ENCODE assay signal across 8 cellular contexts in genomic region chr15:40506964-40507571, GRCh38. TPM values are rescaled to one million over a fixed set of nuclear protein-coding genes. Genes with fewer than 3 reads are reported as not detected.
DNase-seq lines count a peak whose midpoint lies in the region; TF ChIP-seq lines count a peak whose summit lies in the region.

No MANE protein-coding gene starts in this region.

- no peak for TF ChIP-seq EP300 in tibial nerve (IDR thresholded peaks at IDR 0.05)

- H3K4me3 Mint-ChIP-seq in activated naive CD8-positive, alpha-beta T cell, result peak overlapping the region; percentile 6

- H4K20me1 ChIP-seq in SU-DHL-6 (ENCODE audit: low read depth, low read length), result no peaks in the 10 kb centered on the region

- H3K36me3 Mint-ChIP-seq in activated naive CD8-positive, alpha-beta T cell, result no peaks in the 10 kb centered on the region

- H3K9me3 Mint-ChIP-seq in activated naive CD8-positive, alpha-beta T cell (ENCODE audit: low read depth), result no peaks in the 10 kb centered on the region

- H3K27me3 ChIP-seq in SU-DHL-6 (ENCODE audit: low read length), result no peaks in the 10 kb centered on the region; the same call in 1 of the 2 replicates
- peaks cover 40% of the 10 kb centered on the region for H3K27me3 ChIP-seq in cardiac muscle cell
- H3K27me3 ChIP-seq in tibial nerve, result no peaks in the 10 kb centered on the region

- no peaks in the 10 kb centered on the region for H3F3A ChIP-seq in SU-DHL-6 (ENCODE audit: insufficient read depth)

- no peaks in the 10 kb centered on the region for H3K9me2 ChIP-seq in SU-DHL-6 (replicated peaks; ENCODE audit: insufficient read depth, low read length)

- H3K9ac ChIP-seq in SU-DHL-6 (ENCODE audit: low read length), result no peak overlapping the region

- peaks cover 36% of the 10 kb centered on the region for H3K27me3 Mint-ChIP-seq in activated naive CD8-positive, alpha-beta T cell

- peaks cover 23% of the 10 kb centered on the region for H3K4me1 Mint-ChIP-seq in activated naive CD8-positive, alpha-beta T cell (ENCODE audit: low read depth)

- no peak overlapping the region for H3K4me2 ChIP-seq in SU-DHL-6 (ENCODE audit: low read depth, low read length, poor library complexity, severe bottlenecking)

- whole genome bisulfite sequencing in tibial nerve, 2 donors, result 4% methylated on average over 27 to 30 of the region's 30 CpGs

- H3K27ac ChIP-seq in SU-DHL-6 (ENCODE audit: low read depth, low read length), result no peak overlapping the region
- no peak overlapping the region for H3K27ac ChIP-seq in cardiac muscle cell
- peak overlapping the region in 1 of 4 donors; percentile 58 for H3K27ac ChIP-seq in tibial nerve

- H3K4me1 ChIP-seq in cardiac muscle cell (ENCODE audit: low read depth), result peaks cover 6% of the 10 kb centered on the region
- H3K4me1 ChIP-seq in tibial nerve, result peaks cover 0 to 28% (median 9%) of the 10 kb centered on the region in 4 donors

- peak; percentile 71 for DNase-seq in M059J (ENCODE audit: low read depth)
- DNase-seq in cardiac muscle cell (ENCODE audit: low read depth in 1 of 2, low spot score in 1 of 2), result peak; percentile 82 to 91
- peak; percentile 44 for DNase-seq in pons (ENCODE audit: low spot score)
- DNase-seq in tibial nerve (ENCODE audit: low spot score in 2 of 2), result peak; percentile 26 to 41
- DNase-seq in NCI-H1048 (lab: John Stamatoyannopoulos, UW), result no peak

- H3K9me3 ChIP-seq in SU-DHL-6 (ENCODE audit: insufficient read depth, low read length), result no peaks in the 10 kb centered on the region
- no peaks in the 10 kb centered on the region for H3K9me3 ChIP-seq in cardiac muscle cell (ENCODE audit: low read depth)
- no peaks in the 10 kb centered on the region for H3K9me3 ChIP-seq in tibial nerve

- TF ChIP-seq POLR2A in tibial nerve (IDR thresholded peaks at IDR 0.05), result no peak

- no peaks in the 10 kb centered on the region for H3K79me2 ChIP-seq in SU-DHL-6 (ENCODE audit: insufficient read depth, low read length)

- no peak overlapping the region for H3K27ac Mint-ChIP-seq in activated naive CD8-positive, alpha-beta T cell

- TF ChIP-seq CTCF in GM12875 (IDR thresholded peaks at IDR 0.05; ENCODE audit: borderline replicate concordance, insufficient read depth, low read depth, low read length) (peak; percentile 77), SU-DHL-6 (IDR thresholded peaks at IDR 0.05; ENCODE audit: insufficient read depth, low read length, poor library complexity, severe bottlenecking) (peak; percentile 19), cardiac muscle cell (IDR thresholded peaks at IDR 0.05; ENCODE audit: low read depth, low read length) (peak; percentile 86), tibial nerve (IDR thresholded peaks at IDR 0.05) (peak; percentile 60 to 77 (median 68))

- H3K4me3 ChIP-seq in GM12875 (ENCODE audit: low read depth, low read length) (no peak overlapping the region), SU-DHL-6 (ENCODE audit: insufficient read depth, low read length, poor library complexity, severe bottlenecking) (no peak overlapping the region), cardiac muscle cell (no peak overlapping the region), tibial nerve (peak overlapping the region in 3 of 4 donors; percentile 35 to 46 (median 36))

- H3K36me3 ChIP-seq in SU-DHL-6 (ENCODE audit: low read length) (no peaks in the 10 kb centered on the region), cardiac muscle cell (no peaks in the 10 kb centered on the region), tibial nerve (no peaks in the 10 kb centered on the region)

- H2AFZ ChIP-seq in SU-DHL-6 (ENCODE audit: low read depth, low read length, severe bottlenecking), result peak overlapping the region; percentile 61

RNA-seq across cellular contexts. Expression of gene CHST14, which starts 36.3 kb away (rescaled TPM):
- 35.5 and 40.5 TPM in 2 replicates for total RNA-seq in M059J (2014; rRNA removed; shearing (Covaris generic))
- total RNA-seq in cardiac muscle cell (18.3 and 24.4 TPM in 2 replicates), tibial nerve (10 to 100 TPM in 3 of 4 donors, 1 to 10 TPM in 1; 5.7 to 27.8 (median 15.4) TPM)
- polyA plus RNA-seq in cardiac muscle cell, result 22.1 and 26.0 TPM in 2 replicates

RNA-seq across cellular contexts. Expression of gene CCDC32, which starts 57.8 kb away (rescaled TPM):
- total RNA-seq in M059J (2014; rRNA removed; shearing (Covaris generic)), result 13.3 and 24.9 TPM in 2 replicates
- 16.7 and 20.2 TPM in 2 replicates for total RNA-seq in cardiac muscle cell
- polyA plus RNA-seq in cardiac muscle cell, result 22.6 and 26.2 TPM in 2 replicates
- 10 to 100 TPM; 21.6 to 43.9 (median 33.0) TPM for total RNA-seq in tibial nerve

Comparison
In these comparisons a context has a peak if more than half of its experiments do, and no peak if none do; other contexts are left out.
1. H3K4me3 ChIP-seq: peak in tibial nerve (3 of 4); none in GM12875 (single experiment), SU-DHL-6 (single experiment) and cardiac muscle cell (single experiment).
2. CTCF ChIP-seq: peak in every context shown above with its lines; median percentile 86 in cardiac muscle cell; 77 in GM12875; 68 in tibial nerve; 19 in SU-DHL-6.